ENCODE assay signal across 11 cellular contexts in genomic region chr15:90036806-90037509, GRCh38. TPM values are rescaled to one million over a fixed set of nuclear protein-coding genes. Genes with fewer than 3 reads are reported as not detected.
A peak's percentile ranks its signal among the peaks of the same experiment; 100 is the strongest.
DNase-seq lines count a peak whose midpoint lies in the region; ATAC-seq, FAIRE-seq and TF ChIP-seq lines count a peak whose summit lies in the region.
"Had no signal": no experiment of that assay in that cellular context is flagged by ENCODE, and none has a peak within 500 bp of the region (broad histone marks: within the 10 kb centered on the region; RNA-seq: fewer than 3 reads in every experiment).

No MANE protein-coding gene starts in this region.

- H3K9me3 Mint-ChIP-seq in endothelial cell (ENCODE audit: unreplicated experiment), result no peaks in the 10 kb centered on the region

- H3K9ac ChIP-seq in OCI-LY3 (ENCODE audit: low read length), result no peak overlapping the region; the same call in 1 of the 2 replicates

- H3K4me2 ChIP-seq in OCI-LY3 (ENCODE audit: low read length), result no peak overlapping the region

- no peak overlapping the region for H2AFZ ChIP-seq in OCI-LY3 (ENCODE audit: low read depth, low read length)

- ATAC-seq in pancreas, result peak in 1 of 4 donors; percentile 12

- H3K4me3 ChIP-seq in OCI-LY3 (ENCODE audit: low read length) (no peak overlapping the region), pancreas (no peak overlapping the region)

- intact Hi-C loops in pancreas (cut with DNase I), result no loop called here

- H3K27me3 Mint-ChIP-seq in endothelial cell (ENCODE audit: unreplicated experiment), result peaks cover 30% of the 10 kb centered on the region

- 68 to 74% methylated on average over 11 of the region's 11 CpGs for WGBS in pancreas, 2 donors

- peaks cover 10% of the 10 kb centered on the region for H3K36me3 Mint-ChIP-seq in endothelial cell (ENCODE audit: low read depth, unreplicated experiment)

- H3K4me3 Mint-ChIP-seq in endothelial cell (ENCODE audit: unreplicated experiment), result peak overlapping the region; percentile 35

- peaks cover 87% of the 10 kb centered on the region for H3K4me1 Mint-ChIP-seq in endothelial cell (ENCODE audit: unreplicated experiment)

- H4K20me1 ChIP-seq in OCI-LY3 (ENCODE audit: insufficient read depth, low read length), result no peaks in the 10 kb centered on the region

- no peak for TF ChIP-seq CTCF in OCI-LY3 (IDR thresholded peaks at IDR 0.05; ENCODE audit: low read depth, low read length)
- no peak for TF ChIP-seq CTCF in endothelial cell (IDR thresholded peaks at IDR 0.05; ENCODE audit: unreplicated experiment)
- no peak for TF ChIP-seq CTCF in pancreas (IDR thresholded peaks at IDR 0.05)

- no peaks in the 10 kb centered on the region for H3K27me3 ChIP-seq in OCI-LY3 (ENCODE audit: low read depth, low read length)
- no peaks in the 10 kb centered on the region for H3K27me3 ChIP-seq in pancreas

- peaks cover 87% of the 10 kb centered on the region for H3K4me1 ChIP-seq in OCI-LY3 (ENCODE audit: low read length)
- H3K4me1 ChIP-seq in pancreas, result peaks cover 19 to 65% (median 38%) of the 10 kb centered on the region in 3 donors

- peaks cover 98% of the 10 kb centered on the region for H3K79me2 ChIP-seq in OCI-LY3 (ENCODE audit: low read length)

- FAIRE-seq in pancreas (lab: Jason Lieb, UNC), result no peak
- FAIRE-seq: GM12891 had no signal

- H3K9me3 ChIP-seq in OCI-LY3 (ENCODE audit: insufficient read depth, low read length) (no peaks in the 10 kb centered on the region), pancreas (no peaks in the 10 kb centered on the region)

- H3K27ac Mint-ChIP-seq in endothelial cell (ENCODE audit: unreplicated experiment), result peak overlapping the region; percentile 100

- DNase-seq in ELR (ENCODE audit: low read depth) (peak; percentile 10), endothelial cell (ENCODE audit: low spot score) (no peak), pancreas (peak in 2 of 6 donors; percentile 33 to 56), NCI-H69 (lab: John Stamatoyannopoulos, UW) (no peak), NCI-H1105 (lab: John Stamatoyannopoulos, UW) (no peak), DMS53 (lab: John Stamatoyannopoulos, UW) (no peak), hypothalamus (lab: John Stamatoyannopoulos, UW) (no peak)
- DNase-seq: effector memory CD4-positive, alpha-beta T cell; NCI-H446 had no signal

- H3K27ac ChIP-seq in OCI-LY3 (ENCODE audit: low read length), result peak overlapping the region; percentile 91
- peak overlapping the region in 3 of 4 donors; percentile 38 to 85 (median 85) for H3K27ac ChIP-seq in pancreas

- H3K36me3 ChIP-seq in OCI-LY3 (replicated peaks; ENCODE audit: low read depth, low read length) (peaks cover 29% of the 10 kb centered on the region), pancreas (no peaks in the 10 kb centered on the region)

RNA-seq across cellular contexts. Expression of gene ZNF710, which starts 35.8 kb away (rescaled TPM):
- total RNA-seq in endothelial cell (ENCODE audit: unreplicated experiment) (129 TPM), pancreas (100 to 1,000 TPM in 1 of 6 donors, 10 to 100 TPM in 5; 31.9 to 298 (median 36.4) TPM)
- polyA plus RNA-seq in pancreas, result 100 to 1,000 TPM in 1 of 2 donors, 10 to 100 TPM in 1; 69.2 to 128 TPM
